ENCODE assay signal across 1 cellular context in genomic region chr5:143547342-143547741, GRCh38.
TF ChIP-seq lines count a peak whose summit lies in the region.

No MANE protein-coding gene starts in this region.

TF ChIP-seq in HepG2, 621 proteins besides CTCF, POLR2A, EP300 and RAD21 (continued from another document and continues in another):
- TF ChIP-seq AFF4 (CRISPR knock-in tag; IDR thresholded peaks at IDR 0.05) = no peak
- TF ChIP-seq ZBTB26 (CRISPR knock-in tag; IDR thresholded peaks at IDR 0.05; ENCODE audit: borderline replicate concordance) = peak; percentile 73; the same call in 1 of the 2 replicates
- TF ChIP-seq DNMT3B (CRISPR knock-in tag; conservative IDR thresholded peaks at IDR 0.05) = no peak
- peak; percentile 45 for TF ChIP-seq TBL1XR1 (IDR thresholded peaks at IDR 0.05; ENCODE audit: borderline replicate concordance, low read length, partially characterized antibody)
- TF ChIP-seq, protein P1, sequence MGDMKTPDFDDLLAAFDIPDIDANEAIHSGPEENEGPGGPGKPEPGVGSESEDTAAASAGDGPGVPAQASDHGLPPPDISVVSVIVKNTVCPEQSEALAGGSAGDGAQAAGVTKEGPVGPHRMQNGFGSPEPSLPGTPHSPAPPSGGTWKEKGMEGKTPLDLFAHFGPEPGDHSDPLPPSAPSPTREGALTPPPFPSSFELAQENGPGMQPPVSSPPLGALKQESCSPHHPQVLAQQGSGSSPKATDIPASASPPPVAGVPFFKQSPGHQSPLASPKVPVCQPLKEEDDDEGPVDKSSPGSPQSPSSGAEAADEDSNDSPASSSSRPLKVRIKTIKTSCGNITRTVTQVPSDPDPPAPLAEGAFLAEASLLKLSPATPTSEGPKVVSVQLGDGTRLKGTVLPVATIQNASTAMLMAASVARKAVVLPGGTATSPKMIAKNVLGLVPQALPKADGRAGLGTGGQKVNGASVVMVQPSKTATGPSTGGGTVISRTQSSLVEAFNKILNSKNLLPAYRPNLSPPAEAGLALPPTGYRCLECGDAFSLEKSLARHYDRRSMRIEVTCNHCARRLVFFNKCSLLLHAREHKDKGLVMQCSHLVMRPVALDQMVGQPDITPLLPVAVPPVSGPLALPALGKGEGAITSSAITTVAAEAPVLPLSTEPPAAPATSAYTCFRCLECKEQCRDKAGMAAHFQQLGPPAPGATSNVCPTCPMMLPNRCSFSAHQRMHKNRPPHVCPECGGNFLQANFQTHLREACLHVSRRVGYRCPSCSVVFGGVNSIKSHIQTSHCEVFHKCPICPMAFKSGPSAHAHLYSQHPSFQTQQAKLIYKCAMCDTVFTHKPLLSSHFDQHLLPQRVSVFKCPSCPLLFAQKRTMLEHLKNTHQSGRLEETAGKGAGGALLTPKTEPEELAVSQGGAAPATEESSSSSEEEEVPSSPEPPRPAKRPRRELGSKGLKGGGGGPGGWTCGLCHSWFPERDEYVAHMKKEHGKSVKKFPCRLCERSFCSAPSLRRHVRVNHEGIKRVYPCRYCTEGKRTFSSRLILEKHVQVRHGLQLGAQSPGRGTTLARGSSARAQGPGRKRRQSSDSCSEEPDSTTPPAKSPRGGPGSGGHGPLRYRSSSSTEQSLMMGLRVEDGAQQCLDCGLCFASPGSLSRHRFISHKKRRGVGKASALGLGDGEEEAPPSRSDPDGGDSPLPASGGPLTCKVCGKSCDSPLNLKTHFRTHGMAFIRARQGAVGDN (CRISPR knock-in tag; IDR thresholded peaks at IDR 0.05) = no peak
- TF ChIP-seq ZNF83 (CRISPR knock-in tag; IDR thresholded peaks at IDR 0.05; ENCODE audit: borderline replicate concordance) = no peak
- TF ChIP-seq KDM1A (CRISPR knock-in tag; IDR thresholded peaks at IDR 0.05) = peak; percentile 82; the same call in 1 of the 2 replicates
- TF ChIP-seq TSC22D2 (CRISPR knock-in tag; IDR thresholded peaks at IDR 0.05; ENCODE audit: borderline replicate concordance) = no peak
- no peak for TF ChIP-seq RBFOX2 (IDR thresholded peaks at IDR 0.05; ENCODE audit: low read depth, low read length)
- TF ChIP-seq ARHGAP35 (CRISPR knock-in tag; IDR thresholded peaks at IDR 0.05; ENCODE audit: borderline replicate concordance) = no peak
- TF ChIP-seq ZSCAN31 (CRISPR knock-in tag; IDR thresholded peaks at IDR 0.05; ENCODE audit: low read depth) = no peak
- TF ChIP-seq NFYC (CRISPR knock-in tag; IDR thresholded peaks at IDR 0.05) = no peak
- 0 out of 2 replicates have a peak, but pooled peaks have one; percentile 52 for TF ChIP-seq ZNF205 (CRISPR knock-in tag; IDR thresholded peaks at IDR 0.05)
- no peak for TF ChIP-seq ZNF670 (CRISPR knock-in tag; IDR thresholded peaks at IDR 0.05; ENCODE audit: borderline replicate concordance)
- peak; percentile 82 for TF ChIP-seq FOSL2 (CRISPR knock-in tag; IDR thresholded peaks at IDR 0.05)
- TF ChIP-seq HINFP (CRISPR knock-in tag; IDR thresholded peaks at IDR 0.05; ENCODE audit: low read depth) = no peak
- TF ChIP-seq ZNF713 (CRISPR knock-in tag; IDR thresholded peaks at IDR 0.05) = no peak
- peak; percentile 59; the same call in 1 of the 2 replicates for TF ChIP-seq ZNF747 (CRISPR knock-in tag; IDR thresholded peaks at IDR 0.05; ENCODE audit: borderline replicate concordance)
- TF ChIP-seq ZFP37 (CRISPR knock-in tag; IDR thresholded peaks at IDR 0.05; ENCODE audit: borderline replicate concordance) = peak; percentile 67; the same call in 1 of the 2 replicates
- no peak for TF ChIP-seq ZNF367 (CRISPR knock-in tag; IDR thresholded peaks at IDR 0.05; ENCODE audit: borderline replicate concordance)
- peak; percentile 45; the same call in 1 of the 2 replicates for TF ChIP-seq THRA (CRISPR knock-in tag; IDR thresholded peaks at IDR 0.05; ENCODE audit: borderline replicate concordance)
- TF ChIP-seq RNF2 (conservative IDR thresholded peaks at IDR 0.05; ENCODE audit: low read depth) = no peak
- TF ChIP-seq GMEB2 (CRISPR knock-in tag; IDR thresholded peaks at IDR 0.05; ENCODE audit: low read depth) = no peak
- no peak for TF ChIP-seq MTERF4 (CRISPR knock-in tag; IDR thresholded peaks at IDR 0.05)
- no peak for TF ChIP-seq PHF8 (CRISPR knock-in tag; IDR thresholded peaks at IDR 0.05)
- no peak for TF ChIP-seq ZSCAN29 (CRISPR knock-in tag; conservative IDR thresholded peaks at IDR 0.05)
- no peak for TF ChIP-seq ZNF883 (CRISPR knock-in tag; IDR thresholded peaks at IDR 0.05; ENCODE audit: not compliant biosample characterization)
- TF ChIP-seq HOXD1 (CRISPR knock-in tag; IDR thresholded peaks at IDR 0.05) = no peak
- no peak for TF ChIP-seq ZNF879 (CRISPR knock-in tag; IDR thresholded peaks at IDR 0.05)
- TF ChIP-seq EED (CRISPR knock-in tag; IDR thresholded peaks at IDR 0.05) = no peak
- no peak for TF ChIP-seq MLXIP (CRISPR knock-in tag; IDR thresholded peaks at IDR 0.05; ENCODE audit: borderline replicate concordance)
- TF ChIP-seq, protein P2, sequence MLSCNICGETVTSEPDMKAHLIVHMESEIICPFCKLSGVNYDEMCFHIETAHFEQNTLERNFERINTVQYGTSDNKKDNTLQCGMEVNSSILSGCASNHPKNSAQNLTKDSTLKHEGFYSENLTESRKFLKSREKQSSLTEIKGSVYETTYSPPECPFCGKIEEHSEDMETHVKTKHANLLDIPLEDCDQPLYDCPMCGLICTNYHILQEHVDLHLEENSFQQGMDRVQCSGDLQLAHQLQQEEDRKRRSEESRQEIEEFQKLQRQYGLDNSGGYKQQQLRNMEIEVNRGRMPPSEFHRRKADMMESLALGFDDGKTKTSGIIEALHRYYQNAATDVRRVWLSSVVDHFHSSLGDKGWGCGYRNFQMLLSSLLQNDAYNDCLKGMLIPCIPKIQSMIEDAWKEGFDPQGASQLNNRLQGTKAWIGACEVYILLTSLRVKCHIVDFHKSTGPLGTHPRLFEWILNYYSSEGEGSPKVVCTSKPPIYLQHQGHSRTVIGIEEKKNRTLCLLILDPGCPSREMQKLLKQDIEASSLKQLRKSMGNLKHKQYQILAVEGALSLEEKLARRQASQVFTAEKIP (CRISPR knock-in tag; IDR thresholded peaks at IDR 0.05; ENCODE audit: borderline replicate concordance) = no peak
- TF ChIP-seq, protein P3, sequence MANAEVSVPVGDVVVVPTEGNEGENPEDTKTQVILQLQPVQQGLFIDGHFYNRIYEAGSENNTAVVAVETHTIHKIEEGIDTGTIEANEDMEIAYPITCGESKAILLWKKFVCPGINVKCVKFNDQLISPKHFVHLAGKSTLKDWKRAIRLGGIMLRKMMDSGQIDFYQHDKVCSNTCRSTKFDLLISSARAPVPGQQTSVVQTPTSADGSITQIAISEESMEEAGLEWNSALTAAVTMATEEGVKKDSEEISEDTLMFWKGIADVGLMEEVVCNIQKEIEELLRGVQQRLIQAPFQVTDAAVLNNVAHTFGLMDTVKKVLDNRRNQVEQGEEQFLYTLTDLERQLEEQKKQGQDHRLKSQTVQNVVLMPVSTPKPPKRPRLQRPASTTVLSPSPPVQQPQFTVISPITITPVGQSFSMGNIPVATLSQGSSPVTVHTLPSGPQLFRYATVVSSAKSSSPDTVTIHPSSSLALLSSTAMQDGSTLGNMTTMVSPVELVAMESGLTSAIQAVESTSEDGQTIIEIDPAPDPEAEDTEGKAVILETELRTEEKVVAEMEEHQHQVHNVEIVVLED (CRISPR knock-in tag; IDR thresholded peaks at IDR 0.05; ENCODE audit: borderline replicate concordance) = no peak
